2 cellular contexts compared by ENCODE assay signal in the genomic region with DNA sequence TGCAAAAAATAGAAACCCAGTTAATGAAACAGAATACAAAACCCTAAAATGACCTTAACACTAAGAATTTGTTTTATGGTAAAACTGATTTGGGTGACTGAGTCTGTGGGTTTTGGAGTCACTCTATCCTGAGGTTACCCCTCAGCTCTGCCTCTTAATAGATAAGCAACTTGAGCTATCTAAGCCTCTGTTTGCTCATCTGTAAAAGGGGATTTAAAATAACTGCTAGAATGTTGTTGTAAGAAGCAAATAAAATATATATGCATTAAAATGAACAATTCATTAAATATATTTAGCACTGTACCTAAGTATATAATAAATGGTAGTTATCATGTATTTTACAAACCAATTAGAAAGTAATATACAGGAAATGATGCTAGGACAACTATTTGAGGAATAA.
TF ChIP-seq lines count a peak whose summit lies in the region.

No MANE protein-coding gene starts in this region.

TF ChIP-seq in HCT116, 20 proteins besides CTCF, POLR2A, EP300 and RAD21 (continued from another document):
- no peak for TF ChIP-seq EZH2 (IDR thresholded peaks at IDR 0.05)
- TF ChIP-seq TCF7L2 (IDR thresholded peaks at IDR 0.05; ENCODE audit: borderline replicate concordance, extremely low read depth, insufficient read depth, insufficient read length) = no peak
- no peak for TF ChIP-seq POLR2AphosphoS5 (IDR thresholded peaks at IDR 0.05; ENCODE audit: low read depth, low read length)
- no peak for TF ChIP-seq EZH2phosphoT487 (IDR thresholded peaks at IDR 0.05; ENCODE audit: borderline replicate concordance)
- no peak for TF ChIP-seq SIN3A (IDR thresholded peaks at IDR 0.05; ENCODE audit: low read depth)
- no peak for TF ChIP-seq FOSL1 (IDR thresholded peaks at IDR 0.05; ENCODE audit: low read depth)
- TF ChIP-seq SP1 (IDR thresholded peaks at IDR 0.05; ENCODE audit: low read depth) = no peak
- no peak for TF ChIP-seq YY1 (IDR thresholded peaks at IDR 0.05; ENCODE audit: extremely low read depth, insufficient replicate concordance, low read depth, low read length)
- TF ChIP-seq, protein P1, sequence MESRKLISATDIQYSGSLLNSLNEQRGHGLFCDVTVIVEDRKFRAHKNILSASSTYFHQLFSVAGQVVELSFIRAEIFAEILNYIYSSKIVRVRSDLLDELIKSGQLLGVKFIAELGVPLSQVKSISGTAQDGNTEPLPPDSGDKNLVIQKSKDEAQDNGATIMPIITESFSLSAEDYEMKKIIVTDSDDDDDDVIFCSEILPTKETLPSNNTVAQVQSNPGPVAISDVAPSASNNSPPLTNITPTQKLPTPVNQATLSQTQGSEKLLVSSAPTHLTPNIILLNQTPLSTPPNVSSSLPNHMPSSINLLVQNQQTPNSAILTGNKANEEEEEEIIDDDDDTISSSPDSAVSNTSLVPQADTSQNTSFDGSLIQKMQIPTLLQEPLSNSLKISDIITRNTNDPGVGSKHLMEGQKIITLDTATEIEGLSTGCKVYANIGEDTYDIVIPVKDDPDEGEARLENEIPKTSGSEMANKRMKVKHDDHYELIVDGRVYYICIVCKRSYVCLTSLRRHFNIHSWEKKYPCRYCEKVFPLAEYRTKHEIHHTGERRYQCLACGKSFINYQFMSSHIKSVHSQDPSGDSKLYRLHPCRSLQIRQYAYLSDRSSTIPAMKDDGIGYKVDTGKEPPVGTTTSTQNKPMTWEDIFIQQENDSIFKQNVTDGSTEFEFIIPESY (IDR thresholded peaks at IDR 0.05; ENCODE audit: extremely low read depth, insufficient replicate concordance, low read length) = no peak
- no peak for TF ChIP-seq JUND (IDR thresholded peaks at IDR 0.05)
- no peak for TF ChIP-seq ELF1 (IDR thresholded peaks at IDR 0.05; ENCODE audit: borderline replicate concordance, low read depth)
- TF ChIP-seq, protein P2, sequence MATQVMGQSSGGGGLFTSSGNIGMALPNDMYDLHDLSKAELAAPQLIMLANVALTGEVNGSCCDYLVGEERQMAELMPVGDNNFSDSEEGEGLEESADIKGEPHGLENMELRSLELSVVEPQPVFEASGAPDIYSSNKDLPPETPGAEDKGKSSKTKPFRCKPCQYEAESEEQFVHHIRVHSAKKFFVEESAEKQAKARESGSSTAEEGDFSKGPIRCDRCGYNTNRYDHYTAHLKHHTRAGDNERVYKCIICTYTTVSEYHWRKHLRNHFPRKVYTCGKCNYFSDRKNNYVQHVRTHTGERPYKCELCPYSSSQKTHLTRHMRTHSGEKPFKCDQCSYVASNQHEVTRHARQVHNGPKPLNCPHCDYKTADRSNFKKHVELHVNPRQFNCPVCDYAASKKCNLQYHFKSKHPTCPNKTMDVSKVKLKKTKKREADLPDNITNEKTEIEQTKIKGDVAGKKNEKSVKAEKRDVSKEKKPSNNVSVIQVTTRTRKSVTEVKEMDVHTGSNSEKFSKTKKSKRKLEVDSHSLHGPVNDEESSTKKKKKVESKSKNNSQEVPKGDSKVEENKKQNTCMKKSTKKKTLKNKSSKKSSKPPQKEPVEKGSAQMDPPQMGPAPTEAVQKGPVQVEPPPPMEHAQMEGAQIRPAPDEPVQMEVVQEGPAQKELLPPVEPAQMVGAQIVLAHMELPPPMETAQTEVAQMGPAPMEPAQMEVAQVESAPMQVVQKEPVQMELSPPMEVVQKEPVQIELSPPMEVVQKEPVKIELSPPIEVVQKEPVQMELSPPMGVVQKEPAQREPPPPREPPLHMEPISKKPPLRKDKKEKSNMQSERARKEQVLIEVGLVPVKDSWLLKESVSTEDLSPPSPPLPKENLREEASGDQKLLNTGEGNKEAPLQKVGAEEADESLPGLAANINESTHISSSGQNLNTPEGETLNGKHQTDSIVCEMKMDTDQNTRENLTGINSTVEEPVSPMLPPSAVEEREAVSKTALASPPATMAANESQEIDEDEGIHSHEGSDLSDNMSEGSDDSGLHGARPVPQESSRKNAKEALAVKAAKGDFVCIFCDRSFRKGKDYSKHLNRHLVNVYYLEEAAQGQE (IDR thresholded peaks at IDR 0.05; ENCODE audit: low read depth) = no peak
- no peak for TF ChIP-seq CBX3 (IDR thresholded peaks at IDR 0.05; ENCODE audit: low read depth)
- no peak for TF ChIP-seq ZNF274 (IDR thresholded peaks at IDR 0.05; ENCODE audit: low read depth, low read length)
- TF ChIP-seq SRF (IDR thresholded peaks at IDR 0.05; ENCODE audit: low read depth) = no peak
- TF ChIP-seq ZFX (IDR thresholded peaks at IDR 0.05) = no peak
- no peak for TF ChIP-seq CEBPB (IDR thresholded peaks at IDR 0.05; ENCODE audit: low read depth)
TF ChIP-seq in HCT116: peak in this region for 0.

TF ChIP-seq in K562, 482 proteins besides CTCF, POLR2A, EP300 and RAD21 (continued from another document and continues in another):
- TF ChIP-seq FOSL1 (tag; conservative IDR thresholded peaks at IDR 0.05) (0 out of 2 replicates have a peak, but pooled peaks have one; percentile 33), HDAC2 (IDR thresholded peaks at IDR 0.05) (peak; percentile 81; the same call in 1 of the 2 replicates), CBX1 (IDR thresholded peaks at IDR 0.05; ENCODE audit: low read depth) (0 out of 2 replicates have a peak, but pooled peaks have one; percentile 36), BCOR (IDR thresholded peaks at IDR 0.05) (peak; percentile 97), KDM4B (IDR thresholded peaks at IDR 0.05; ENCODE audit: borderline replicate concordance in 2 of 2, low read depth in 1 of 2) (no peak), CBX3 (IDR thresholded peaks at IDR 0.05; ENCODE audit: borderline replicate concordance in 1 of 2, low read length in 2 of 2) (peak in 1 of 2 experiments; percentile 81; a peak in 2 of 3 replicates), MAZ (CRISPR knock-in tag; conservative IDR thresholded peaks at IDR 0.05 in 1 of 2, IDR thresholded peaks at IDR 0.05 in 1 of 2) (0 out of 4 replicates have a peak, but pooled peaks of 1 of the 2 experiments have one; percentile 19), RCOR1 (IDR thresholded peaks at IDR 0.05; ENCODE audit: borderline replicate concordance in 1 of 2, low read depth in 2 of 2, low read length in 2 of 2) (peak; percentile 42 to 92; a peak in 3 of 4 replicates), FOXA3 (CRISPR knock-in tag; conservative IDR thresholded peaks at IDR 0.05 in 1 of 2, IDR thresholded peaks at IDR 0.05 in 1 of 2) (peak in 1 of 2 experiments; percentile 80; a peak in 2 of 4 replicates), NCOR1 (IDR thresholded peaks at IDR 0.05) (peak; percentile 49), DPF2 (IDR thresholded peaks at IDR 0.05) (peak; percentile 71), TAF9B (IDR thresholded peaks at IDR 0.05; ENCODE audit: partially characterized antibody) (peak; percentile 39), ZC3H4 (CRISPR knock-in tag; IDR thresholded peaks at IDR 0.05; ENCODE audit: borderline replicate concordance) (no peak), ZNF696 (CRISPR knock-in tag; conservative IDR thresholded peaks at IDR 0.05) (no peak), DACH1 (IDR thresholded peaks at IDR 0.05; ENCODE audit: partially characterized antibody) (peak; percentile 56), PML (IDR thresholded peaks at IDR 0.05; ENCODE audit: low read length) (0 out of 2 replicates have a peak, but pooled peaks have one; percentile 29), KAT8 (IDR thresholded peaks at IDR 0.05; ENCODE audit: low read depth) (no peak), POLR2AphosphoS5 (IDR thresholded peaks at IDR 0.05; ENCODE audit: control insufficient read depth, insufficient read depth, low read depth, low read length) (peak; percentile 60), TEAD4 (IDR thresholded peaks at IDR 0.05; ENCODE audit: low read length) (peak; percentile 83), TEAD4 (CRISPR knock-in tag; IDR thresholded peaks at IDR 0.05; ENCODE audit: borderline replicate concordance) (no peak), TAL1 (IDR thresholded peaks at IDR 0.05) (peak; percentile 70; the same call in 1 of the 2 replicates), GATAD2B (IDR thresholded peaks at IDR 0.05; ENCODE audit: borderline replicate concordance) (0 out of 2 replicates have a peak, but pooled peaks have one; percentile 56), PHB2 (IDR thresholded peaks at IDR 0.05; ENCODE audit: low read depth) (no peak), TCF3 (CRISPR knock-in tag; IDR thresholded peaks at IDR 0.05) (peak; percentile 59), ARID1B (IDR thresholded peaks at IDR 0.05) (peak; percentile 71), CBFA2T3 (IDR thresholded peaks at IDR 0.05) (peak; percentile 81), SMARCA4 (IDR thresholded peaks at IDR 0.05) (peak; percentile 32; the same call in 1 of the 2 replicates), STAT5A (IDR thresholded peaks at IDR 0.05; ENCODE audit: borderline replicate concordance, low read length) (peak; percentile 51; the same call in 1 of the 2 replicates), CBFA2T2 (conservative IDR thresholded peaks at IDR 0.05) (peak; percentile 64), XRCC3 (IDR thresholded peaks at IDR 0.05) (peak; percentile 54; the same call in 1 of the 2 replicates)
- TF ChIP-seq, protein P3, sequence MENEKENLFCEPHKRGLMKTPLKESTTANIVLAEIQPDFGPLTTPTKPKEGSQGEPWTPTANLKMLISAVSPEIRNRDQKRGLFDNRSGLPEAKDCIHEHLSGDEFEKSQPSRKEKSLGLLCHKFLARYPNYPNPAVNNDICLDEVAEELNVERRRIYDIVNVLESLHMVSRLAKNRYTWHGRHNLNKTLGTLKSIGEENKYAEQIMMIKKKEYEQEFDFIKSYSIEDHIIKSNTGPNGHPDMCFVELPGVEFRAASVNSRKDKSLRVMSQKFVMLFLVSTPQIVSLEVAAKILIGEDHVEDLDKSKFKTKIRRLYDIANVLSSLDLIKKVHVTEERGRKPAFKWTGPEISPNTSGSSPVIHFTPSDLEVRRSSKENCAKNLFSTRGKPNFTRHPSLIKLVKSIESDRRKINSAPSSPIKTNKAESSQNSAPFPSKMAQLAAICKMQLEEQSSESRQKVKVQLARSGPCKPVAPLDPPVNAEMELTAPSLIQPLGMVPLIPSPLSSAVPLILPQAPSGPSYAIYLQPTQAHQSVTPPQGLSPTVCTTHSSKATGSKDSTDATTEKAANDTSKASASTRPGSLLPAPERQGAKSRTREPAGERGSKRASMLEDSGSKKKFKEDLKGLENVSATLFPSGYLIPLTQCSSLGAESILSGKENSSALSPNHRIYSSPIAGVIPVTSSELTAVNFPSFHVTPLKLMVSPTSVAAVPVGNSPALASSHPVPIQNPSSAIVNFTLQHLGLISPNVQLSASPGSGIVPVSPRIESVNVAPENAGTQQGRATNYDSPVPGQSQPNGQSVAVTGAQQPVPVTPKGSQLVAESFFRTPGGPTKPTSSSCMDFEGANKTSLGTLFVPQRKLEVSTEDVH (IDR thresholded peaks at IDR 0.05; ENCODE audit: low read depth, partially characterized antibody) = no peak
- TF ChIP-seq, protein P4, sequence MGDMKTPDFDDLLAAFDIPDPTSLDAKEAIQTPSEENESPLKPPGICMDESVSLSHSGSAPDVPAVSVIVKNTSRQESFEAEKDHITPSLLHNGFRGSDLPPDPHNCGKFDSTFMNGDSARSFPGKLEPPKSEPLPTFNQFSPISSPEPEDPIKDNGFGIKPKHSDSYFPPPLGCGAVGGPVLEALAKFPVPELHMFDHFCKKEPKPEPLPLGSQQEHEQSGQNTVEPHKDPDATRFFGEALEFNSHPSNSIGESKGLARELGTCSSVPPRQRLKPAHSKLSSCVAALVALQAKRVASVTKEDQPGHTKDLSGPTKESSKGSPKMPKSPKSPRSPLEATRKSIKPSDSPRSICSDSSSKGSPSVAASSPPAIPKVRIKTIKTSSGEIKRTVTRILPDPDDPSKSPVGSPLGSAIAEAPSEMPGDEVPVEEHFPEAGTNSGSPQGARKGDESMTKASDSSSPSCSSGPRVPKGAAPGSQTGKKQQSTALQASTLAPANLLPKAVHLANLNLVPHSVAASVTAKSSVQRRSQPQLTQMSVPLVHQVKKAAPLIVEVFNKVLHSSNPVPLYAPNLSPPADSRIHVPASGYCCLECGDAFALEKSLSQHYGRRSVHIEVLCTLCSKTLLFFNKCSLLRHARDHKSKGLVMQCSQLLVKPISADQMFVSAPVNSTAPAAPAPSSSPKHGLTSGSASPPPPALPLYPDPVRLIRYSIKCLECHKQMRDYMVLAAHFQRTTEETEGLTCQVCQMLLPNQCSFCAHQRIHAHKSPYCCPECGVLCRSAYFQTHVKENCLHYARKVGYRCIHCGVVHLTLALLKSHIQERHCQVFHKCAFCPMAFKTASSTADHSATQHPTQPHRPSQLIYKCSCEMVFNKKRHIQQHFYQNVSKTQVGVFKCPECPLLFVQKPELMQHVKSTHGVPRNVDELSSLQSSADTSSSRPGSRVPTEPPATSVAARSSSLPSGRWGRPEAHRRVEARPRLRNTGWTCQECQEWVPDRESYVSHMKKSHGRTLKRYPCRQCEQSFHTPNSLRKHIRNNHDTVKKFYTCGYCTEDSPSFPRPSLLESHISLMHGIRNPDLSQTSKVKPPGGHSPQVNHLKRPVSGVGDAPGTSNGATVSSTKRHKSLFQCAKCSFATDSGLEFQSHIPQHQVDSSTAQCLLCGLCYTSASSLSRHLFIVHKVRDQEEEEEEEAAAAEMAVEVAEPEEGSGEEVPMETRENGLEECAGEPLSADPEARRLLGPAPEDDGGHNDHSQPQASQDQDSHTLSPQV (IDR thresholded peaks at IDR 0.05) = peak; percentile 34; the same call in 1 of the 2 replicates
- TF ChIP-seq, protein P5, sequence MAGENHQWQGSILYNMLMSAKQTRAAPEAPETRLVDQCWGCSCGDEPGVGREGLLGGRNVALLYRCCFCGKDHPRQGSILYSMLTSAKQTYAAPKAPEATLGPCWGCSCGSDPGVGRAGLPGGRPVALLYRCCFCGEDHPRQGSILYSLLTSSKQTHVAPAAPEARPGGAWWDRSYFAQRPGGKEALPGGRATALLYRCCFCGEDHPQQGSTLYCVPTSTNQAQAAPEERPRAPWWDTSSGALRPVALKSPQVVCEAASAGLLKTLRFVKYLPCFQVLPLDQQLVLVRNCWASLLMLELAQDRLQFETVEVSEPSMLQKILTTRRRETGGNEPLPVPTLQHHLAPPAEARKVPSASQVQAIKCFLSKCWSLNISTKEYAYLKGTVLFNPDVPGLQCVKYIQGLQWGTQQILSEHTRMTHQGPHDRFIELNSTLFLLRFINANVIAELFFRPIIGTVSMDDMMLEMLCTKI (IDR thresholded peaks at IDR 0.05; ENCODE audit: partially characterized antibody) = no peak
- TF ChIP-seq, protein P6, sequence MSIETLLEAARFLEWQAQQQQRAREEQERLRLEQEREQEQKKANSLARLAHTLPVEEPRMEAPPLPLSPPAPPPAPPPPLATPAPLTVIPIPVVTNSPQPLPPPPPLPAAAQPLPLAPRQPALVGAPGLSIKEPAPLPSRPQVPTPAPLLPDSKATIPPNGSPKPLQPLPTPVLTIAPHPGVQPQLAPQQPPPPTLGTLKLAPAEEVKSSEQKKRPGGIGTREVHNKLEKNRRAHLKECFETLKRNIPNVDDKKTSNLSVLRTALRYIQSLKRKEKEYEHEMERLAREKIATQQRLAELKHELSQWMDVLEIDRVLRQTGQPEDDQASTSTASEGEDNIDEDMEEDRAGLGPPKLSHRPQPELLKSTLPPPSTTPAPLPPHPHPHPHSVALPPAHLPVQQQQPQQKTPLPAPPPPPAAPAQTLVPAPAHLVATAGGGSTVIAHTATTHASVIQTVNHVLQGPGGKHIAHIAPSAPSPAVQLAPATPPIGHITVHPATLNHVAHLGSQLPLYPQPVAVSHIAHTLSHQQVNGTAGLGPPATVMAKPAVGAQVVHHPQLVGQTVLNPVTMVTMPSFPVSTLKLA (conservative IDR thresholded peaks at IDR 0.05) = 0 out of 4 replicates have a peak, but pooled peaks of 1 of the 2 experiments have one; percentile 18
- TF ChIP-seq, protein P7, sequence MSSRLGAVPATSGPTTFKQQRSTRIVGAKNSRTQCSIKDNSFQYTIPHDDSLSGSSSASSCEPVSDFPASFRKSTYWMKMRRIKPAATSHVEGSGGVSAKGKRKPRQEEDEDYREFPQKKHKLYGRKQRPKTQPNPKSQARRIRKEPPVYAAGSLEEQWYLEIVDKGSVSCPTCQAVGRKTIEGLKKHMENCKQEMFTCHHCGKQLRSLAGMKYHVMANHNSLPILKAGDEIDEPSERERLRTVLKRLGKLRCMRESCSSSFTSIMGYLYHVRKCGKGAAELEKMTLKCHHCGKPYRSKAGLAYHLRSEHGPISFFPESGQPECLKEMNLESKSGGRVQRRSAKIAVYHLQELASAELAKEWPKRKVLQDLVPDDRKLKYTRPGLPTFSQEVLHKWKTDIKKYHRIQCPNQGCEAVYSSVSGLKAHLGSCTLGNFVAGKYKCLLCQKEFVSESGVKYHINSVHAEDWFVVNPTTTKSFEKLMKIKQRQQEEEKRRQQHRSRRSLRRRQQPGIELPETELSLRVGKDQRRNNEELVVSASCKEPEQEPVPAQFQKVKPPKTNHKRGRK (tag; IDR thresholded peaks at IDR 0.05) = no peak
